1 cellular context compared by ENCODE assay signal in the genomic region with DNA sequence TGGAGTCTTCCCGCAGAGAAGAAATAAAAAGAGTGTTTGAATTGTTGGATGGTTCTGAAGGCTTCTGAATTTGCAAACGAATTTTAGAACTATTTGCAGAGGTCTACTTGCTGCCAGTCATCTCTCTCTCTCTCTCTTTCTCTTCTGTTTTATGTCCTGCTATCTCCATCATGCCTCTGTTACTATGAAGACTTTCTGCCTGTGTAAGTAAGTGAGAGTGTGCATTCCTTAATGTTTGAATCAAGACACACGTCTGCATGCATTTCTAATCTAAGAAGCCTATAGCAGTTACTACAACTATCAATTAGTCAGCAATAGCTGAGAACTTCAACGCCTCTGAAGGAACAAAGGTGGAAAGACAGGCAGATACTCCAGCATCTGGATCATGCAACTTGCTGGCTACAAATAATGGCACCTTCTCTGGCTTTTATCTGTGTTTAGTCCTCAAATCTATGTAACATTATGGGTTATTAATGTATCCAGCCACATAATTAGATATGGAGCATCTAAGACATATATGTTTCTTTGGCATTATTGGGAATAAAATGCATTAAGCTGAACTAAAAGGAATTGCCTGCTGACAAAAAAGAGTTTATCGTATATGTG.
TF ChIP-seq lines count a peak whose summit lies in the region.

No MANE protein-coding gene starts in this region.

TF ChIP-seq in A549, 52 proteins besides CTCF, POLR2A, EP300 and RAD21 (continued from another document):
- TF ChIP-seq, protein P1, sequence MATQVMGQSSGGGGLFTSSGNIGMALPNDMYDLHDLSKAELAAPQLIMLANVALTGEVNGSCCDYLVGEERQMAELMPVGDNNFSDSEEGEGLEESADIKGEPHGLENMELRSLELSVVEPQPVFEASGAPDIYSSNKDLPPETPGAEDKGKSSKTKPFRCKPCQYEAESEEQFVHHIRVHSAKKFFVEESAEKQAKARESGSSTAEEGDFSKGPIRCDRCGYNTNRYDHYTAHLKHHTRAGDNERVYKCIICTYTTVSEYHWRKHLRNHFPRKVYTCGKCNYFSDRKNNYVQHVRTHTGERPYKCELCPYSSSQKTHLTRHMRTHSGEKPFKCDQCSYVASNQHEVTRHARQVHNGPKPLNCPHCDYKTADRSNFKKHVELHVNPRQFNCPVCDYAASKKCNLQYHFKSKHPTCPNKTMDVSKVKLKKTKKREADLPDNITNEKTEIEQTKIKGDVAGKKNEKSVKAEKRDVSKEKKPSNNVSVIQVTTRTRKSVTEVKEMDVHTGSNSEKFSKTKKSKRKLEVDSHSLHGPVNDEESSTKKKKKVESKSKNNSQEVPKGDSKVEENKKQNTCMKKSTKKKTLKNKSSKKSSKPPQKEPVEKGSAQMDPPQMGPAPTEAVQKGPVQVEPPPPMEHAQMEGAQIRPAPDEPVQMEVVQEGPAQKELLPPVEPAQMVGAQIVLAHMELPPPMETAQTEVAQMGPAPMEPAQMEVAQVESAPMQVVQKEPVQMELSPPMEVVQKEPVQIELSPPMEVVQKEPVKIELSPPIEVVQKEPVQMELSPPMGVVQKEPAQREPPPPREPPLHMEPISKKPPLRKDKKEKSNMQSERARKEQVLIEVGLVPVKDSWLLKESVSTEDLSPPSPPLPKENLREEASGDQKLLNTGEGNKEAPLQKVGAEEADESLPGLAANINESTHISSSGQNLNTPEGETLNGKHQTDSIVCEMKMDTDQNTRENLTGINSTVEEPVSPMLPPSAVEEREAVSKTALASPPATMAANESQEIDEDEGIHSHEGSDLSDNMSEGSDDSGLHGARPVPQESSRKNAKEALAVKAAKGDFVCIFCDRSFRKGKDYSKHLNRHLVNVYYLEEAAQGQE (IDR thresholded peaks at IDR 0.05): no peak
- TF ChIP-seq RFX5 (IDR thresholded peaks at IDR 0.05): no peak
